In genomic region chr20:48393721-48394120, GRCh38 we compare ENCODE assay signal across 28 cellular contexts.
"Had no signal": no experiment of that assay in that cellular context is flagged by ENCODE, and none has a peak within 500 bp of the region (broad histone marks: within the 10 kb centered on the region; RNA-seq: fewer than 3 reads in every experiment).

No MANE protein-coding gene starts in this region.

- FAIRE-seq: colon, endometrium, islet of Langerhans, keratinocyte had no signal

- H3K36me3 ChIP-seq: esophagus squamous epithelium, gastrocnemius medialis, heart right ventricle, left lung, lower lobe of right lung had no signal

- ATAC-seq: effector memory CD8-positive, alpha-beta T cell; esophagus mucosa; gastrocnemius medialis; heart right ventricle; left cardiac atrium; left lung; left ventricle myocardium superior; lower lobe of right lung; mucosa of descending colon had no signal

- H3K27ac ChIP-seq: coronary artery, dorsolateral prefrontal cortex, epithelial cell of prostate, esophagus squamous epithelium, gastrocnemius medialis, heart right ventricle, left lung, lower lobe of right lung had no signal

- H3K4me3 ChIP-seq: coronary artery, dorsolateral prefrontal cortex, esophagus squamous epithelium, gastrocnemius medialis, heart right ventricle, left lung, lower lobe of right lung, mucosa of descending colon had no signal

- DNase-seq: dermis blood vessel endothelial cell; dorsolateral prefrontal cortex; effector CD8-positive, alpha-beta T cell; effector memory CD8-positive, alpha-beta T cell; endodermal cell; erythroblast; esophagus squamous epithelium; foreskin fibroblast; foreskin melanocyte; gastrocnemius medialis; glutamatergic neuron; heart right ventricle; hippocampal formation; left cardiac atrium; left lung; left ventricle myocardium superior; lower lobe of right lung; mesendoderm; mucosa of descending colon; naive B cell had no signal

- H3K4me1 ChIP-seq: gastrocnemius medialis, left lung, lower lobe of right lung had no signal

- H3K4me3 Mint-ChIP-seq: effector memory CD8-positive, alpha-beta T cell; endodermal cell; memory B cell; naive B cell had no signal

- H3K27ac Mint-ChIP-seq: effector memory CD8-positive, alpha-beta T cell; endodermal cell; memory B cell; naive B cell had no signal

- H3K9me3 ChIP-seq: gastrocnemius medialis, mucosa of descending colon had no signal
